8 cellular contexts compared by ENCODE assay signal in genomic region chr17:49390548-49391324, GRCh38. TPM values are rescaled to one million over a fixed set of nuclear protein-coding genes. Genes with fewer than 3 reads are reported as not detected.
DNase-seq lines count a peak whose midpoint lies in the region; ATAC-seq and TF ChIP-seq lines count a peak whose summit lies in the region.

No MANE protein-coding gene starts in this region.

- peak overlapping the region; percentile 29 for H3K4me3 ChIP-seq in naive thymus-derived CD4-positive, alpha-beta T cell (ENCODE audit: low read length)

- peak overlapping the region; percentile 99 for H3K27ac ChIP-seq in cingulate gyrus (ENCODE audit: low read depth, low read length)
- no peak overlapping the region for H3K27ac ChIP-seq in naive thymus-derived CD4-positive, alpha-beta T cell (ENCODE audit: low read depth, low read length)

- peak overlapping the region; percentile 44 to 93 (median 71) for H3K27ac Mint-ChIP-seq in naive thymus-derived CD4-positive, alpha-beta T cell
- no peak overlapping the region for H3K27ac Mint-ChIP-seq in mesothelial cell of epicardium

- no peaks in the 10 kb centered on the region for H3K27me3 ChIP-seq in naive thymus-derived CD4-positive, alpha-beta T cell (ENCODE audit: control insufficient read depth in 2 of 2, insufficient read depth in 2 of 2, low read length in 2 of 2)

- no peaks in the 10 kb centered on the region for H3K9me3 ChIP-seq in naive thymus-derived CD4-positive, alpha-beta T cell (ENCODE audit: control insufficient read depth in 2 of 3, low read length in 3 of 3)

- TF ChIP-seq CTCF in GM10266 (IDR thresholded peaks at IDR 0.05; ENCODE audit: control insufficient read depth, insufficient read depth, low read depth, missing control alignments) (no peak), mesothelial cell of epicardium (IDR thresholded peaks at IDR 0.05; ENCODE audit: unreplicated experiment) (no peak)

- POLR2A ChIA-PET in naive thymus-derived CD4-positive, alpha-beta T cell (lab: Charles Lee): interaction anchor here (0.6 to 2.4 kb wide), 5 partner anchors 22 to 613 kb away, joined by 3 to 18 read pairs (median 3); partner anchors contain the start of gene ZNF652

- H3K4me3 Mint-ChIP-seq in naive thymus-derived CD4-positive, alpha-beta T cell: peak overlapping the region; percentile 21 to 83 (median 58)
- H3K4me3 Mint-ChIP-seq in mesothelial cell of epicardium: no peak overlapping the region

- peaks cover 0 to 2% (median 0%) of the 10 kb centered on the region in 5 donors for H3K36me3 Mint-ChIP-seq in naive thymus-derived CD4-positive, alpha-beta T cell
- H3K36me3 Mint-ChIP-seq in mesothelial cell of epicardium: no peaks in the 10 kb centered on the region

- CTCF ChIA-PET in naive thymus-derived CD4-positive, alpha-beta T cell (lab: Charles Lee): interaction anchor here (1.0 to 1.6 kb wide), 4 partner anchors 22 to 198 kb away, joined by 3 to 6 read pairs (median 4); no protein-coding TSS in a partner anchor

- H3K36me3 ChIP-seq in naive thymus-derived CD4-positive, alpha-beta T cell (ENCODE audit: control insufficient read depth in 2 of 3, insufficient read depth in 3 of 3, low read length in 3 of 3): no peaks in the 10 kb centered on the region

- peaks cover 48 to 70% (median 63%) of the 10 kb centered on the region in 7 donors for H3K4me1 Mint-ChIP-seq in naive thymus-derived CD4-positive, alpha-beta T cell
- H3K4me1 Mint-ChIP-seq in mesothelial cell of epicardium: peaks cover 18% of the 10 kb centered on the region

- peak; percentile 48 for ATAC-seq in naive thymus-derived CD4-positive, alpha-beta T cell
- no peak for ATAC-seq in HG02763 (IDR thresholded peaks at IDR 0.05; ENCODE audit: unreplicated experiment)
- no peak for ATAC-seq in HG03460 (IDR thresholded peaks at IDR 0.05; ENCODE audit: unreplicated experiment)

- peaks cover 43 to 51% of the 10 kb centered on the region in 2 donors for H3K4me1 ChIP-seq in naive thymus-derived CD4-positive, alpha-beta T cell (ENCODE audit: control insufficient read depth in 2 of 2, insufficient read depth in 2 of 2, low read length in 2 of 2)

- intact Hi-C loops in naive thymus-derived CD4-positive, alpha-beta T cell (cut with micrococcal nuclease): no loop called here

- DNase-seq in GM10266 (ENCODE audit: extremely low spot score) (peak; percentile 49), NCI-H69 (lab: John Stamatoyannopoulos, UW) (peak; percentile 71), NCI-H2029 (lab: John Stamatoyannopoulos, UW) (no peak), mesothelial cell of epicardium (ENCODE audit: low spot score in 2 of 2, unreplicated experiment in 2 of 2) (no peak)
- no peak for DNase-seq in naive thymus-derived CD4-positive, alpha-beta T cell

- no peaks in the 10 kb centered on the region for H3K27me3 Mint-ChIP-seq in naive thymus-derived CD4-positive, alpha-beta T cell
- H3K27me3 Mint-ChIP-seq in mesothelial cell of epicardium (ENCODE audit: low read depth): no peaks in the 10 kb centered on the region

- no peaks in the 10 kb centered on the region for H3K9me3 Mint-ChIP-seq in naive thymus-derived CD4-positive, alpha-beta T cell
- H3K9me3 Mint-ChIP-seq in mesothelial cell of epicardium: no peaks in the 10 kb centered on the region

RNA-seq across cellular contexts. Expression of gene PHB1, which starts 23.9 kb away (rescaled TPM):
- 100 to 1,000 TPM in 1 of 5 experiments, 10 to 100 TPM in 4; 50.0 to 186 (median 54.4) TPM for total RNA-seq in naive thymus-derived CD4-positive, alpha-beta T cell
- 100 to 1,000 TPM; 144 to 165 TPM for polyA plus RNA-seq in naive thymus-derived CD4-positive, alpha-beta T cell
- total RNA-seq in mesothelial cell of epicardium: 136 to 147 TPM (median 144 TPM) in 3 replicates

RNA-seq across cellular contexts. Expression of gene ZNF652, which starts 28.7 kb away (rescaled TPM):
- 10 to 100 TPM; 33.8 to 64.4 (median 49.9) TPM for total RNA-seq in naive thymus-derived CD4-positive, alpha-beta T cell
- polyA plus RNA-seq in naive thymus-derived CD4-positive, alpha-beta T cell: 10 to 100 TPM; 19.3 to 20.3 TPM
- total RNA-seq in mesothelial cell of epicardium: 64.0 to 66.0 TPM (median 64.3 TPM) in 3 replicates

Comparison
In these comparisons a context has a peak if more than half of its experiments do, and no peak if none do; other contexts are left out.
1. DNase-seq: peak in GM10266 (single experiment) and NCI-H69 (single experiment); none in naive thymus-derived CD4-positive, alpha-beta T cell (0 of 9), NCI-H2029 (single experiment) and mesothelial cell of epicardium (0 of 2).